In the genomic region with DNA sequence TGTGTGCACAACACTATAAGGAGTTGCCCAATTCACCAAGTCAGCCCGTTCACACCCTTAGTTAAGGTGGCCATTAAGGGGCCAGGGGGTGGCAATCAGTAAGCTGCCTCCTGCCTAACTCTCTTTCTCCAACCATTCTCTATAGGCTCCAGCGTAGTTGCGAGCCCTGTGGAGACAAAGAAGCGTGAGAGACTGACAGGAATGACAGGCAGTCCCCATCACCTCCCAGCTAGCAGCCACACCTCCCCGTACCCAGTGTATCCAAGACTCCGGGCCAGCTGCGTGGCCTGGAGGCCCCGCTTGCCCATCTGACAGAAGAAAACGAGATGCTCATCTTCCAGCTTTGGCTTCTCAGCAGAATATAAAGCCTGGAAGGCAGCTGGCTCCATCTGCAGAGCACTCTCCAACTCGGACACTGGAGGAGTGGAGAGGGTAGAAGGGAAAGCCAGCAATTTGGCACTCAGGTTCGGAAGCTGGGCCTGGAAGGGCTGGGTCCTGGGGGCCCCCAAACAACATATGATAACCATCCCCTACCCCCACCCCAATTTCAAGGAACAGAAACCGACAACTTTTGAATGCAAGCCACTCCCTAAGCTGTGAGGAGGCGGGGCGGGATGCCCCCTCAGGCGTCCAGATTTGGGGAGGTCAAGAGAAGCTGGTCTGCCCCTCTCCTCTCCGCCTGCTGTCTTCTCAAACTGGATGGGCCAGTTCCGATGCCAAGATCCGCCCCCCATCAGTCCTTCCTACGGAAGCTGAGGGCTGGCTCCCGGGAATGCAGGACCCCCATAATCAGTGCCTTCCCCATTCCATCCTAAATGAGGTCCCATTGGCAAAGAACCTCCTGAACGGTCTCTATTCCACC, we compare ENCODE assay signal across 9 cellular contexts. TPM values are rescaled to one million over a fixed set of nuclear protein-coding genes. Genes with fewer than 3 reads are reported as not detected.
DNase-seq lines count a peak whose midpoint lies in the region; ATAC-seq and TF ChIP-seq lines count a peak whose summit lies in the region.
"Had no signal": no experiment of that assay in that cellular context is flagged by ENCODE, and none has a peak within 500 bp of the region (broad histone marks: within the 10 kb centered on the region; RNA-seq: fewer than 3 reads in every experiment).

No MANE protein-coding gene starts in this region.

- H3K27ac ChIP-seq in lower lobe of right lung (peak overlapping the region; percentile 80), upper lobe of left lung (peak overlapping the region; percentile 74 to 88 (median 81))

- H3K27ac Mint-ChIP-seq in brain: peak overlapping the region in 2 of 5 experiments; percentile 9 to 24

- H3K4me3 ChIP-seq in lower lobe of right lung (peak overlapping the region; percentile 67), upper lobe of left lung (peak overlapping the region in 3 of 4 donors; percentile 63 to 76 (median 73))

- H3K27me3 Mint-ChIP-seq in activated T-cell treated with anti-CD3 and anti-CD28 coated beads, Interleukin-2, amount 50 U/mL, for 4 hours (ENCODE audit: low read depth): no peaks in the 10 kb centered on the region
- no peaks in the 10 kb centered on the region for H3K27me3 Mint-ChIP-seq in brain

- H3K36me3 ChIP-seq in lower lobe of right lung (peaks cover 43% of the 10 kb centered on the region), upper lobe of left lung (peaks cover 32 to 49% (median 38%) of the 10 kb centered on the region in 4 donors)

- H3K9me3 Mint-ChIP-seq in activated T-cell treated with anti-CD3 and anti-CD28 coated beads, Interleukin-2, amount 50 U/mL, for 4 hours: no peaks in the 10 kb centered on the region
- H3K9me3 Mint-ChIP-seq in brain: no peaks in the 10 kb centered on the region

- intact Hi-C loops in lower lobe of right lung (cut with DNase I): no loop called here

- peaks cover 28% of the 10 kb centered on the region for H3K4me1 ChIP-seq in lower lobe of right lung
- peaks cover 7 to 20% (median 16%) of the 10 kb centered on the region in 4 donors for H3K4me1 ChIP-seq in upper lobe of left lung

- TF ChIP-seq CTCF in brain (conservative IDR thresholded peaks at IDR 0.05): no peak
- no peak for TF ChIP-seq CTCF in lower lobe of right lung (IDR thresholded peaks at IDR 0.05)
- no peak for TF ChIP-seq CTCF in upper lobe of left lung (IDR thresholded peaks at IDR 0.05)

- DNase-seq in activated T-cell treated with anti-CD3 and anti-CD28 coated beads, Interleukin-2, amount 50 U/mL, for 4 hours: no peak
- DNase-seq in activated T-cell treated with anti-CD3 and anti-CD28 coated beads, Interleukin-2, amount 50 U/mL, for 48 hours: no peak
- peak; percentile 60 for DNase-seq in lower lobe of right lung
- peak in 1 of 2 donors; percentile 36 for DNase-seq in upper lobe of left lung
- DNase-seq in AG08395 (ENCODE audit: low spot score): no peak
- DNase-seq in SIG-M5 (lab: John Stamatoyannopoulos, UW): no peak
- DNase-seq in SHP77 (lab: John Stamatoyannopoulos, UW): no peak
- DNase-seq: IMR-90 had no signal

- no peak for TF ChIP-seq POLR2A in upper lobe of left lung (IDR thresholded peaks at IDR 0.05)

- H3K27me3 ChIP-seq in lower lobe of right lung (ENCODE audit: low read depth) (no peaks in the 10 kb centered on the region), upper lobe of left lung (no peaks in the 10 kb centered on the region)

- no peak for TF ChIP-seq EP300 in upper lobe of left lung (IDR thresholded peaks at IDR 0.05)

- WGBS in upper lobe of left lung, 2 donors: 54 to 68% methylated on average over 19 to 21 of the region's 21 CpGs

- peaks cover 40% of the 10 kb centered on the region for H3K4me1 Mint-ChIP-seq in activated T-cell treated with anti-CD3 and anti-CD28 coated beads, Interleukin-2, amount 50 U/mL, for 4 hours (ENCODE audit: low read depth)
- H3K4me1 Mint-ChIP-seq in brain: peaks cover 20% of the 10 kb centered on the region

- H3K9me3 ChIP-seq in lower lobe of right lung (no peaks in the 10 kb centered on the region), upper lobe of left lung (no peaks in the 10 kb centered on the region)

- H3K36me3 Mint-ChIP-seq in activated T-cell treated with anti-CD3 and anti-CD28 coated beads, Interleukin-2, amount 50 U/mL, for 4 hours (ENCODE audit: insufficient read depth): peaks cover 20% of the 10 kb centered on the region
- peaks cover 33% of the 10 kb centered on the region for H3K36me3 Mint-ChIP-seq in brain

- no peak for ATAC-seq in activated T-cell treated with anti-CD3 and anti-CD28 coated beads, Interleukin-2, amount 50 U/mL, for 4 hours
- ATAC-seq in lower lobe of right lung (peak; percentile 36 to 65), upper lobe of left lung (ENCODE audit: low FRiP score in 2 of 2) (peak; percentile 5 to 11)

- peak overlapping the region; percentile 93 for H3K4me3 Mint-ChIP-seq in activated T-cell treated with anti-CD3 and anti-CD28 coated beads, Interleukin-2, amount 50 U/mL, for 4 hours
- peak overlapping the region; percentile 34 to 84 (median 78) for H3K4me3 Mint-ChIP-seq in brain

RNA-seq across cellular contexts. Expression of gene TSTD1, which starts 0.9 kb away (rescaled TPM):
- total RNA-seq in activated T-cell treated with anti-CD3 and anti-CD28 coated beads, Interleukin-2, amount 50 U/mL, for 4 hours: 10 to 100 TPM; 20.3 to 67.2 (median 25.6) TPM
- polyA plus RNA-seq in brain (ENCODE audit: insufficient read depth, low read depth, low replicate concordance): 134 TPM
- total RNA-seq in lower lobe of right lung (63.2 TPM), upper lobe of left lung (100 to 1,000 TPM in 4 of 6 donors, 10 to 100 TPM in 2; 56.2 to 170 (median 113) TPM)
- total RNA-seq: IMR-90 had no signal

RNA-seq across cellular contexts. Expression of gene USF1, which starts 7.9 kb away (rescaled TPM):
- 10 to 100 TPM; 44.3 to 53.0 (median 44.9) TPM for total RNA-seq in activated T-cell treated with anti-CD3 and anti-CD28 coated beads, Interleukin-2, amount 50 U/mL, for 4 hours
- 34.8 TPM for polyA plus RNA-seq in brain (ENCODE audit: insufficient read depth, low read depth, low replicate concordance)
- total RNA-seq in lower lobe of right lung (81.8 TPM), upper lobe of left lung (100 to 1,000 TPM in 1 of 6 donors, 10 to 100 TPM in 5; 78.2 to 151 (median 84.2) TPM)

RNA-seq across cellular contexts. Expression of gene F11R, which starts 16.9 kb away (rescaled TPM):
- total RNA-seq in activated T-cell treated with anti-CD3 and anti-CD28 coated beads, Interleukin-2, amount 50 U/mL, for 4 hours: 1 to 10 TPM; 3.9 to 7.6 (median 7.3) TPM
- 148 TPM for polyA plus RNA-seq in brain (ENCODE audit: insufficient read depth, low read depth, low replicate concordance)
- total RNA-seq in lower lobe of right lung (162 TPM), upper lobe of left lung (100 to 1,000 TPM in 5 of 6 donors, 10 to 100 TPM in 1; 99.0 to 209 (median 172) TPM)

RNA-seq across cellular contexts. Expression of gene ARHGAP30, which starts 31.8 kb away (rescaled TPM):
- total RNA-seq in activated T-cell treated with anti-CD3 and anti-CD28 coated beads, Interleukin-2, amount 50 U/mL, for 4 hours: 100 to 1,000 TPM; 103 to 128 (median 106) TPM
- 0.93 TPM for polyA plus RNA-seq in brain (ENCODE audit: insufficient read depth, low read depth, low replicate concordance)
- total RNA-seq in lower lobe of right lung: 63.7 TPM
- total RNA-seq in upper lobe of left lung: 10 to 100 TPM; 26.8 to 69.9 (median 51.2) TPM
- total RNA-seq: IMR-90 had no signal

RNA-seq across cellular contexts. Expression of gene NECTIN4, which starts 51.5 kb away (rescaled TPM):
- under 1 TPM in 1 of 3 donors, not detected in 2; 0.08 TPM for total RNA-seq in activated T-cell treated with anti-CD3 and anti-CD28 coated beads, Interleukin-2, amount 50 U/mL, for 4 hours
- polyA plus RNA-seq in brain (ENCODE audit: insufficient read depth, low read depth, low replicate concordance): not detected
- total RNA-seq in lower lobe of right lung: 6.2 TPM
- 10 to 100 TPM in 4 of 6 donors, 1 to 10 TPM in 2; 5.2 to 19.9 (median 12.1) TPM for total RNA-seq in upper lobe of left lung

Comparison
In these comparisons a context has a peak if more than half of its experiments do, and no peak if none do; other contexts are left out.
1. ATAC-seq: peak in lower lobe of right lung (2 of 2) and upper lobe of left lung (2 of 2); none in activated T-cell treated with anti-CD3 and anti-CD28 coated beads, Interleukin-2, amount 50 U/mL, for 4 hours (0 of 2).
2. RNA of gene F11R, which starts 16.9 kb away (total RNA-seq): 99.0 to 209 TPM in upper lobe of left lung and 162 TPM in lower lobe of right lung (single experiment); 3.9 to 7.6 TPM in activated T-cell treated with anti-CD3 and anti-CD28 coated beads, Interleukin-2, amount 50 U/mL, for 4 hours; every median in the first group is over 10 times any median in the second.